ENCODE assay signal across 17 cellular contexts in genomic region chr19:3603121-3603841, GRCh38. TPM values are rescaled to one million over a fixed set of nuclear protein-coding genes. Genes with fewer than 3 reads are reported as not detected.
DNase-seq lines count a peak whose midpoint lies in the region; ATAC-seq and TF ChIP-seq lines count a peak whose summit lies in the region.
"Had no signal": no experiment of that assay in that cellular context is flagged by ENCODE, and none has a peak within 500 bp of the region (broad histone marks: within the 10 kb centered on the region; RNA-seq: fewer than 3 reads in every experiment).

No MANE protein-coding gene starts in this region.

- H3K4me3 ChIP-seq in esophagus muscularis mucosa: peak overlapping the region; percentile 5 to 14 (median 10)
- no peak overlapping the region for H3K4me3 ChIP-seq in trophoblast cell (ENCODE audit: low read depth, low read length)
- no peak overlapping the region for H3K4me3 ChIP-seq in uterus
- H3K4me3 ChIP-seq: GM23338, MG63, neural progenitor cell had no signal

- TF ChIP-seq CTCF in esophagus muscularis mucosa (IDR thresholded peaks at IDR 0.05): no peak
- no peak for TF ChIP-seq CTCF in uterus (IDR thresholded peaks at IDR 0.05)
- TF ChIP-seq CTCF in chondrocyte (IDR thresholded peaks at IDR 0.05): no peak

- no peaks in the 10 kb centered on the region for H3K9me3 ChIP-seq in esophagus muscularis mucosa
- H3K9me3 ChIP-seq in trophoblast cell (ENCODE audit: insufficient read depth, low read depth, low read length): peaks cover 6% of the 10 kb centered on the region
- H3K9me3 ChIP-seq in uterus: no peaks in the 10 kb centered on the region
- H3K9me3 ChIP-seq: MG63 had no signal

- no peak overlapping the region for H2AFZ ChIP-seq in trophoblast cell (ENCODE audit: insufficient read depth, low read length, poor library complexity)
- H2AFZ ChIP-seq: GM23338, neural progenitor cell had no signal

- H3K79me1 ChIP-seq in trophoblast cell (ENCODE audit: low read length): peaks cover 2% of the 10 kb centered on the region

- no peak overlapping the region for H2BK5ac ChIP-seq in trophoblast cell (ENCODE audit: low read depth, low read length, poor library complexity)

- H3K9ac ChIP-seq in trophoblast cell (ENCODE audit: low read length): no peak overlapping the region
- H3K9ac ChIP-seq: neural progenitor cell had no signal

- no peak overlapping the region for H4K8ac ChIP-seq in trophoblast cell (ENCODE audit: low read depth, low read length)

- ATAC-seq in HG03025 (IDR thresholded peaks at IDR 0.05; ENCODE audit: low FRiP score, unreplicated experiment): no peak
- ATAC-seq: GM23338 had no signal

- no peak overlapping the region for H3K18ac ChIP-seq in trophoblast cell (ENCODE audit: low read length)

- H3K36me3 ChIP-seq in esophagus muscularis mucosa (peaks cover 0 to 12% (median 9%) of the 10 kb centered on the region in 4 donors), trophoblast cell (ENCODE audit: control insufficient read depth in 1 of 2, insufficient read depth in 2 of 2, low read length in 2 of 2) (no peaks in the 10 kb centered on the region), uterus (no peaks in the 10 kb centered on the region)
- H3K36me3 ChIP-seq: MG63, neural progenitor cell had no signal

- no peaks in the 10 kb centered on the region for H3K79me2 ChIP-seq in trophoblast cell (ENCODE audit: control insufficient read depth, insufficient read depth, low read length, poor library complexity)

- no peak overlapping the region for H3K27ac Mint-ChIP-seq in chondrocyte (ENCODE audit: unreplicated experiment)
- H3K27ac Mint-ChIP-seq: GM23338, neural progenitor cell had no signal

- intact Hi-C loops in esophagus muscularis mucosa (cut with DNase I): no loop called here
- intact Hi-C loops in uterus (cut with DNase I; ENCODE audit: low total_unique reads): no loop called here

- no peak overlapping the region for H2BK120ac ChIP-seq in trophoblast cell (ENCODE audit: insufficient read depth, low read length, poor library complexity)

- no peak overlapping the region for H3K14ac ChIP-seq in trophoblast cell (ENCODE audit: low read length)

- peak overlapping the region; percentile 11 for H4K91ac ChIP-seq in trophoblast cell (ENCODE audit: low read depth, low read length)

- no peaks in the 10 kb centered on the region for H3K27me3 Mint-ChIP-seq in chondrocyte (ENCODE audit: low read depth)

- no peak overlapping the region for H3K4me2 ChIP-seq in trophoblast cell (ENCODE audit: low read length)
- H3K4me2 ChIP-seq: GM23338, neural progenitor cell had no signal

- H4K12ac ChIP-seq in trophoblast cell (ENCODE audit: low read depth, low read length): no peak overlapping the region

- no peak overlapping the region for H2BK12ac ChIP-seq in trophoblast cell (ENCODE audit: low read length)

- no peaks in the 10 kb centered on the region for H3K36me3 Mint-ChIP-seq in chondrocyte (ENCODE audit: low read depth)
- H3K36me3 Mint-ChIP-seq: neural progenitor cell had no signal

- H3K27ac ChIP-seq in esophagus muscularis mucosa (replicated peaks in 1 of 4) (peak overlapping the region; percentile 69 to 86 (median 79)), trophoblast cell (ENCODE audit: low read depth, low read length) (no peak overlapping the region), uterus (peak overlapping the region; percentile 23 to 26)
- H3K27ac ChIP-seq: 22Rv1, neural progenitor cell had no signal

- H3K4ac ChIP-seq in trophoblast cell (ENCODE audit: low read depth, low read length): no peak overlapping the region

- no peak overlapping the region for H2AK5ac ChIP-seq in trophoblast cell (ENCODE audit: low read length)

- TF ChIP-seq POLR2A in esophagus muscularis mucosa (IDR thresholded peaks at IDR 0.05; ENCODE audit: low read depth): no peak
- TF ChIP-seq POLR2A in uterus (IDR thresholded peaks at IDR 0.05): no peak

- peaks cover 17% of the 10 kb centered on the region for H3K4me1 Mint-ChIP-seq in chondrocyte (ENCODE audit: low read depth)

- DNase-seq in DMS 273 (lab: John Stamatoyannopoulos, UW; ENCODE audit: unreplicated experiment) (peak; percentile 44), DMS 273 treated with DMSO at 0.1 percent for 48 hours (lab: John Stamatoyannopoulos, UW) (no peak), esophagus muscularis mucosa (ENCODE audit: extremely low spot score) (no peak), trophoblast cell (peak; percentile 51 to 64), uterus (peak in 1 of 2 donors; percentile 55), T-helper 9 cell (no peak), chondrocyte (ENCODE audit: low spot score) (no peak)
- DNase-seq: activated CD4-positive, alpha-beta T cell treated with anti-CD3 and anti-CD28 coated beads for 48 hours; C1 segment of cervical spinal cord; hypothalamus; MG63; NCI-H2227 treated with DMSO at 0.1 percent for 48 hours; stimulated activated CD4-positive, alpha-beta T cell treated with anti-CD3 and anti-CD28 coated beads, Interleukin-1b, Interleukin-23, amount 100 ng/mL, for 48 hours had no signal

- H3K4me3 Mint-ChIP-seq in chondrocyte (ENCODE audit: unreplicated experiment): no peak overlapping the region
- H3K4me3 Mint-ChIP-seq: GM23338, neural progenitor cell had no signal

- H3K27me3 ChIP-seq in esophagus muscularis mucosa: no peaks in the 10 kb centered on the region
- no peaks in the 10 kb centered on the region for H3K27me3 ChIP-seq in trophoblast cell (ENCODE audit: insufficient read depth, low read length)
- H3K27me3 ChIP-seq in uterus: no peaks in the 10 kb centered on the region
- H3K27me3 ChIP-seq: MG63 had no signal

- H3K4me1 ChIP-seq in esophagus muscularis mucosa (peaks cover 35 to 57% (median 55%) of the 10 kb centered on the region in 4 donors), trophoblast cell (ENCODE audit: control insufficient read depth in 1 of 2, insufficient read depth in 2 of 2, low read length in 2 of 2) (peaks cover 13 to 14% of the 10 kb centered on the region in 2 experiments), uterus (peaks cover 0 to 14% of the 10 kb centered on the region in 2 donors)

- WGBS in esophagus muscularis mucosa: 65% methylated on average over 17 of the region's 24 CpGs
- WGBS in trophoblast cell (ENCODE audit: extremely low coverage, insufficient coverage, insufficient read length): no CpG with 5 or more reads among the region's 24 CpGs

- no peaks in the 10 kb centered on the region for H3K9me3 Mint-ChIP-seq in chondrocyte (ENCODE audit: low read depth)
- H3K9me3 Mint-ChIP-seq: GM23338, neural progenitor cell had no signal

- no peak for TF ChIP-seq EP300 in esophagus muscularis mucosa (IDR thresholded peaks at IDR 0.05)

- no peak overlapping the region for H3K23ac ChIP-seq in trophoblast cell (ENCODE audit: low read length)

RNA-seq across cellular contexts. Expression of gene TBXA2R, which starts 3.4 kb away (rescaled TPM):
- total RNA-seq in esophagus muscularis mucosa (10 to 100 TPM in 1 of 4 donors, 1 to 10 TPM in 3; 4.8 to 17.2 (median 7.7) TPM), uterus (1 to 10 TPM in 2 of 4 donors, not detected in 2; 2.6 to 7.3 TPM), chondrocyte (5.4 to 5.8 TPM in 2 of 3 replicates, not detected in the other)
- polyA plus RNA-seq in trophoblast cell (2013): 0.59 and 0.71 TPM in 2 replicates

RNA-seq across cellular contexts. Expression of gene GIPC3, which starts 18.0 kb away (rescaled TPM):
- total RNA-seq in esophagus muscularis mucosa (10 to 100 TPM in 1 of 4 donors, 1 to 10 TPM in 3; 4.1 to 17.5 (median 4.9) TPM), uterus (1 to 10 TPM in 1 of 4 donors, under 1 TPM in 1, not detected in 2; 0.07 to 4.0 TPM), chondrocyte (0.15 to 3.3 TPM (median 2.2 TPM) in 3 replicates)
- 0.68 and 0.89 TPM in 2 replicates for polyA plus RNA-seq in trophoblast cell (2013)

RNA-seq across cellular contexts. Expression of gene CACTIN, which starts 23.3 kb away (rescaled TPM):
- total RNA-seq in esophagus muscularis mucosa (10 to 100 TPM; 28.7 to 45.0 (median 34.2) TPM), uterus (10 to 100 TPM in 3 of 4 donors, 1 to 10 TPM in 1; 6.8 to 28.4 (median 20.7) TPM), chondrocyte (18.6 to 22.0 TPM (median 19.5 TPM) in 3 replicates)
- 25.6 and 26.4 TPM in 2 replicates for polyA plus RNA-seq in trophoblast cell (2013)

RNA-seq across cellular contexts. Expression of gene HMG20B, which starts 30.5 kb away (rescaled TPM):
- total RNA-seq in esophagus muscularis mucosa (100 to 1,000 TPM; 136 to 202 (median 161) TPM), uterus (100 to 1,000 TPM in 1 of 4 donors, 10 to 100 TPM in 3; 52.9 to 232 (median 63.6) TPM), chondrocyte (60.9 to 69.3 TPM (median 68.2 TPM) in 3 replicates)
- polyA plus RNA-seq in trophoblast cell (2013): 165 and 170 TPM in 2 replicates

RNA-seq across cellular contexts. Expression of gene MFSD12, which starts 45.9 kb away (rescaled TPM):
- total RNA-seq in esophagus muscularis mucosa (10 to 100 TPM; 28.2 to 87.0 (median 62.4) TPM), uterus (10 to 100 TPM in 3 of 4 donors, under 1 TPM in 1; 0.59 to 44.9 (median 38.9) TPM), chondrocyte (65.8 to 101 TPM (median 98.4 TPM) in 3 replicates)
- polyA plus RNA-seq in trophoblast cell (2013): 264 and 290 TPM in 2 replicates

Comparison
In these comparisons a context has a peak if more than half of its experiments do, and no peak if none do; other contexts are left out.
1. DNase-seq: peak in DMS 273 (single experiment) and trophoblast cell (2 of 2); none in DMS 273 treated with DMSO at 0.1 percent for 48 hours (single experiment), esophagus muscularis mucosa (single experiment), T-helper 9 cell (single experiment) and chondrocyte (single experiment).
2. H3K4me3 ChIP-seq: peak in esophagus muscularis mucosa (4 of 4); none in trophoblast cell (single experiment) and uterus (0 of 2).